Comparison of ENCODE assay signal across 10 cellular contexts in the genomic region with DNA sequence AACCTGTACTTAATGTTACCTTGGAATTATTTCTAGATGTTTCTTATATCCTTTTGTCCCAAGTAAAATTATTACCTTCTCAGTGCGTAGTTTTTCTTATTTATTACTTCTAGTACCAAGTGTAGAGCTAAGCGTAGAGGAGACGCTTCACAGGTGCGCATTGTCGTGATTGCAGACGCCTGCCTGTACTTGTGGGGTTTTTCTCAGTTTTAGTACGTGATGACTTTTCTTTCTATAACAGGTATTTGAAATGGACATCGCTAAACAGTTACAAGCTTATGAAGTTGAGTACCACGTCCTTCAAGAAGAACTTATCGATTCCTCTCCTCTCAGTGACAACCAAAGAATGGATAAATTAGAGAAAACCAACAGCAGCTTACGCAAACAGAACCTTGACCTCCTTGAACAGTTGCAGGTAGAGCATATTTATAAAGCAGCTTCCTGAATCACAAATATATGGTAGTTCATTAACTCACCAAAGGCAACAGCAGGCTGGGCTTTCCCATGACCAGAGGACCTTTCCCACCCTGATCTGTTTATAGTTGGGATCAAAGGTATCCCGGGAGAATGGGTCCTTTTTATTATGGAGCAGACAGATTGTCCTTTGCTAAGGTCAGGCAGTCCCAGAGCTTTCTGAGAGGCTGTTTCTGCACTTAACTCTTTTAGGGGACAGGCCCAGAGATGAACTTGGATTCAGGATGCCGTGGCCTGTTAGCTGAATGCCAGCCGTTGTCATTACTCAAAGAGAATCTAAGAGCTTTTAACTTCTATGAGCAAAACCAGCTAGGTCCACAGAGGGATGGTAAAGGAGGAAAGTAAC.
DNase-seq lines count a peak whose midpoint lies in the region; ATAC-seq and TF ChIP-seq lines count a peak whose summit lies in the region.
"Had no signal": no experiment of that assay in that cellular context is flagged by ENCODE, and none has a peak within 500 bp of the region (broad histone marks: within the 10 kb centered on the region; RNA-seq: fewer than 3 reads in every experiment).

No MANE protein-coding gene starts in this region.

- peak overlapping the region; percentile 83 to 92 for H3K4me3 Mint-ChIP-seq in activated T-cell treated with anti-CD3 and anti-CD28 coated beads, Interleukin-2, amount 50 U/mL, for 72 hours
- no peak overlapping the region for H3K4me3 Mint-ChIP-seq in WTC11

- H3K27me3 Mint-ChIP-seq in activated T-cell treated with anti-CD3 and anti-CD28 coated beads, Interleukin-2, amount 50 U/mL, for 72 hours (ENCODE audit: low read depth): no peaks in the 10 kb centered on the region
- H3K27me3 Mint-ChIP-seq in WTC11 (ENCODE audit: low read depth): peaks cover 29% of the 10 kb centered on the region

- DNase-seq in activated T-cell treated with anti-CD3 and anti-CD28 coated beads, Interleukin-2, amount 50 U/mL, for 72 hours: no peak
- no peak for DNase-seq in activated T-cell treated with anti-CD3 and anti-CD28 coated beads, Interleukin-2, amount 50 U/mL, for 1 hour
- DNase-seq in WTC11 (ENCODE audit: low spot score): no peak
- DNase-seq in left kidney (ENCODE audit: low read depth, low spot score): peak; percentile 48
- DNase-seq in stomach: no peak
- no peak for DNase-seq in effector CD8-positive, alpha-beta T cell (lab: John Stamatoyannopoulos, UW)
- no peak for DNase-seq in activated effector memory CD4-positive, alpha-beta T cell treated with anti-CD3 and anti-CD28 coated beads, Interleukin-2, amount 50 U/mL, for 16 hours
- DNase-seq: NCI-H146 had no signal

- peaks cover 16 to 42% (median 36%) of the 10 kb centered on the region in 4 donors for H3K36me3 ChIP-seq in stomach

- TF ChIP-seq EP300 in stomach (IDR thresholded peaks at IDR 0.05): no peak

- H3K27ac Mint-ChIP-seq in activated T-cell treated with anti-CD3 and anti-CD28 coated beads, Interleukin-2, amount 50 U/mL, for 72 hours: peak overlapping the region; percentile 99
- no peak overlapping the region for H3K27ac Mint-ChIP-seq in WTC11

- no peaks in the 10 kb centered on the region for H3K9me3 ChIP-seq in stomach

- no peak for ATAC-seq in activated T-cell treated with anti-CD3 and anti-CD28 coated beads, Interleukin-2, amount 50 U/mL, for 72 hours (replicated peaks in 1 of 2)
- ATAC-seq in WTC11: no peak
- no peak for ATAC-seq in HG03460 (IDR thresholded peaks at IDR 0.05; ENCODE audit: unreplicated experiment)

- no peak overlapping the region for H3K4me3 ChIP-seq in stomach
- H3K4me3 ChIP-seq: skin epidermis had no signal

- no peak for TF ChIP-seq POLR2A in stomach (IDR thresholded peaks at IDR 0.05)

- TF ChIP-seq CTCF in WTC11 (IDR thresholded peaks at IDR 0.05) (no peak), stomach (IDR thresholded peaks at IDR 0.05) (no peak)

- intact Hi-C loops in stomach (cut with DNase I; ENCODE audit: low total_unique reads): no loop called here

- peaks cover 9% of the 10 kb centered on the region in 2 donors for H3K36me3 Mint-ChIP-seq in activated T-cell treated with anti-CD3 and anti-CD28 coated beads, Interleukin-2, amount 50 U/mL, for 72 hours (ENCODE audit: insufficient read depth in 2 of 2)
- peaks cover 34% of the 10 kb centered on the region for H3K36me3 Mint-ChIP-seq in WTC11

- H3K27ac ChIP-seq in stomach: peak overlapping the region; percentile 43 to 83 (median 79)

- peaks cover 62% of the 10 kb centered on the region for H3K4me1 Mint-ChIP-seq in activated T-cell treated with anti-CD3 and anti-CD28 coated beads, Interleukin-2, amount 50 U/mL, for 72 hours (ENCODE audit: low read depth)
- H3K4me1 Mint-ChIP-seq in WTC11: peaks cover 49% of the 10 kb centered on the region

- H3K9me3 Mint-ChIP-seq in activated T-cell treated with anti-CD3 and anti-CD28 coated beads, Interleukin-2, amount 50 U/mL, for 72 hours: no peaks in the 10 kb centered on the region
- H3K9me3 Mint-ChIP-seq in WTC11: no peaks in the 10 kb centered on the region

- POLR2A ChIA-PET in WTC11 (lab: Charles Lee): no interaction called here

- H3K27me3 ChIP-seq in stomach: no peaks in the 10 kb centered on the region

- WGBS in stomach, 5 donors: 41 to 65% (median 53%) methylated on average over 14 of the region's 14 CpGs

- CTCF ChIA-PET in WTC11 (lab: Charles Lee): interaction anchor here (1.3 to 2.1 kb wide), 3 partner anchors 20 to 187 kb away, joined by 3 to 12 read pairs (median 5); no protein-coding TSS in a partner anchor

- peaks cover 24 to 60% (median 48%) of the 10 kb centered on the region in 4 donors for H3K4me1 ChIP-seq in stomach

TF ChIP-seq in WTC11, 78 proteins besides CTCF, POLR2A, EP300 and RAD21:
- TF ChIP-seq STAT6 (CRISPR knock-in tag; conservative IDR thresholded peaks at IDR 0.05; ENCODE audit: low read depth) (no peak), NFYB (CRISPR knock-in tag; conservative IDR thresholded peaks at IDR 0.05; ENCODE audit: low read depth) (no peak), PREB (CRISPR knock-in tag; IDR thresholded peaks at IDR 0.05; ENCODE audit: borderline replicate concordance) (no peak), GABPB1 (CRISPR knock-in tag; IDR thresholded peaks at IDR 0.05) (peak; percentile 88)
TF ChIP-seq in WTC11: peak in this region for 1.
